In the genomic region with DNA sequence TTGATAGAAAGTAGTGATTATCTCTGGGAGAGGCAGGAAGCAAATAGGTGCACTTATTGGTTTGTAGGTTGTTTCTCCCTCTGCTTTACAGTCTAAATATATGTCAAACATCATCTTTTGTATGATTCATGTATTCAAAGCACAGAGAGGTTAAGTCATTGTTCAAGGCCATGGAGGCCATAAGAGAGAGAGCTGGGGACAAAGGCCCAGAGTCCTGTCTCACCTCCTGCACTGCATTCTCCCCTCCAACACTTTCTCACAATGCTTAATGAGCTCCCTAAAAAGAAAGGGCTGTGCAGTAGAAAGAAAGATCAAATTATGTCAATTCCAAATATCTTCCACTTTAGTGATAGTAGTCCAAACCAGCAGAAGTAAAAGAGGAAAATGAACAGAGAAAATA, we compare ENCODE assay signal across 29 cellular contexts.
"Had no signal": no experiment of that assay in that cellular context is flagged by ENCODE, and none has a peak within 500 bp of the region (broad histone marks: within the 10 kb centered on the region; RNA-seq: fewer than 3 reads in every experiment).

No MANE protein-coding gene starts in this region.

- H3K27ac Mint-ChIP-seq: stimulated activated effector memory CD8-positive, alpha-beta T cell treated with anti-CD3 and anti-CD28 coated beads, Interleukin-12 subunit alpha, Interleukin-12 subunit beta, amount 100 ng/mL, for 72 hours; stimulated activated memory B cell treated with anti-CD40 and anti-IgM and Interleukin-4, amounts not matched to agents 10 μg/mL and 1 μg/mL and 100 μg/mL, for 72 hours; stimulated activated naive B cell treated with anti-CD40 and anti-IgM and Interleukin-4, amounts not matched to agents 10 μg/mL and 1 μg/mL and 100 μg/mL, for 72 hours; stimulated activated naive CD8-positive, alpha-beta T cell treated with anti-CD3 and anti-CD28 coated beads, Interleukin-15, amount 100 ng/mL, for 72 hours; stimulated activated naive CD8-positive, alpha-beta T cell treated with anti-CD3 and anti-CD28 coated beads, Interleukin-15, Interleukin-2, amounts not matched to agents 100 ng/mL and 50 ng/mL, for 24 hours; type B pancreatic cell had no signal

- H3K27ac ChIP-seq: stomach, suprapubic skin, testis, thoracic aorta, thyroid gland, tibial artery, tibial nerve, transverse colon, upper lobe of left lung, upper lobe of right lung, uterus, vagina had no signal

- H3K4me1 ChIP-seq: stomach, suprapubic skin, testis, thyroid gland, tibial artery, tibial nerve, transverse colon, upper lobe of left lung, upper lobe of right lung, uterus, vagina had no signal

- H3K27me3 ChIP-seq: suprapubic skin, testis, thyroid gland, tibial artery, tibial nerve, transverse colon, upper lobe of left lung, upper lobe of right lung, uterus, vagina had no signal

- H3K4me3 ChIP-seq: stomach, suprapubic skin, testis, thoracic aorta, thyroid gland, tibial artery, tibial nerve, transverse colon, upper lobe of left lung, upper lobe of right lung, uterus, vagina had no signal

- H3K36me3 ChIP-seq: stomach, suprapubic skin, thoracic aorta, thyroid gland, tibial artery, tibial nerve, transverse colon, upper lobe of left lung, upper lobe of right lung, uterus, vagina had no signal

- DNase-seq: stimulated activated CD4-positive, alpha-beta T cell treated with anti-CD3 and anti-CD28 coated beads, Interleukin-2, amount 100 ng/mL, for 48 hours; stimulated activated CD4-positive, alpha-beta T cell treated with anti-CD3 and anti-CD28 coated beads, Interleukin-4, amount 100 ng/mL, for 1 hour; stimulated activated CD4-positive, alpha-beta T cell treated with anti-CD3 and anti-CD28 coated beads, Interleukin-4, amount 100 ng/mL, for 24 hours; stimulated activated CD4-positive, alpha-beta T cell treated with anti-CD3 and anti-CD28 coated beads, Interleukin-4, amount 100 ng/mL, for 4 hours; stimulated activated CD8-positive, alpha-beta memory T cell treated with anti-CD3 and anti-CD28 coated beads, Interleukin-4, amount 100 ng/mL, for 48 hours; stimulated activated naive B cell treated with anti-CD40 and anti-IgM and Interleukin-4, amounts not matched to agents 10 μg/mL and 1 μg/mL and 100 μg/mL, for 72 hours; stimulated activated naive CD4-positive, alpha-beta T cell; stimulated activated naive CD4-positive, alpha-beta T cell treated with Interleukin-2 at 50 U/mL for 16 hours; stimulated activated naive CD8-positive, alpha-beta T cell treated with anti-CD3 and anti-CD28 coated beads, Interleukin-15, amount 100 ng/mL, for 72 hours; stimulated activated naive CD8-positive, alpha-beta T cell treated with anti-CD3 and anti-CD28 coated beads, Interleukin-15, Interleukin-2, amounts not matched to agents 100 U/mL and 50 U/mL, for 24 hours; stomach; substantia nigra; testis; thyroid gland; tibial artery; transverse colon; trophoblast cell; upper lobe of left lung; upper lobe of right lung; uterus had no signal

- H3K36me3 Mint-ChIP-seq: stimulated activated effector memory CD8-positive, alpha-beta T cell treated with anti-CD3 and anti-CD28 coated beads, Interleukin-12 subunit alpha, Interleukin-12 subunit beta, amount 100 ng/mL, for 72 hours; stimulated activated memory B cell treated with anti-CD40 and anti-IgM and Interleukin-4, amounts not matched to agents 10 μg/mL and 1 μg/mL and 100 μg/mL, for 72 hours; stimulated activated naive B cell treated with anti-CD40 and anti-IgM and Interleukin-4, amounts not matched to agents 10 μg/mL and 1 μg/mL and 100 μg/mL, for 72 hours; type B pancreatic cell had no signal

- ATAC-seq: stimulated activated effector memory CD8-positive, alpha-beta T cell treated with anti-CD3 and anti-CD28 coated beads, Interleukin-12 subunit alpha, Interleukin-12 subunit beta, amount 100 ng/mL, for 72 hours; stimulated activated memory B cell treated with anti-CD40 and anti-IgM and Interleukin-4, amounts not matched to agents 10 μg/mL and 1 μg/mL and 100 μg/mL, for 72 hours; stimulated activated naive B cell treated with anti-CD40 and anti-IgM and Interleukin-4, amounts not matched to agents 10 μg/mL and 1 μg/mL and 100 μg/mL, for 72 hours; stimulated activated naive CD8-positive, alpha-beta T cell treated with anti-CD3 and anti-CD28 coated beads, Interleukin-15, amount 100 ng/mL, for 72 hours; stimulated activated naive CD8-positive, alpha-beta T cell treated with anti-CD3 and anti-CD28 coated beads, Interleukin-15, Interleukin-2, amounts not matched to agents 100 U/mL and 50 U/mL, for 24 hours; upper lobe of right lung had no signal

- FAIRE-seq: urothelium cell line had no signal

- H3K4me3 Mint-ChIP-seq: stimulated activated effector memory CD8-positive, alpha-beta T cell treated with anti-CD3 and anti-CD28 coated beads, Interleukin-12 subunit alpha, Interleukin-12 subunit beta, amount 100 ng/mL, for 72 hours; stimulated activated memory B cell treated with anti-CD40 and anti-IgM and Interleukin-4, amounts not matched to agents 10 μg/mL and 1 μg/mL and 100 μg/mL, for 72 hours; stimulated activated naive B cell treated with anti-CD40 and anti-IgM and Interleukin-4, amounts not matched to agents 10 μg/mL and 1 μg/mL and 100 μg/mL, for 72 hours; stimulated activated naive CD8-positive, alpha-beta T cell treated with anti-CD3 and anti-CD28 coated beads, Interleukin-15, amount 100 ng/mL, for 72 hours; stimulated activated naive CD8-positive, alpha-beta T cell treated with anti-CD3 and anti-CD28 coated beads, Interleukin-15, Interleukin-2, amounts not matched to agents 100 ng/mL and 50 ng/mL, for 24 hours; type B pancreatic cell had no signal

- H3K27me3 Mint-ChIP-seq: stimulated activated memory B cell treated with anti-CD40 and anti-IgM and Interleukin-4, amounts not matched to agents 10 μg/mL and 1 μg/mL and 100 μg/mL, for 72 hours; stimulated activated naive CD8-positive, alpha-beta T cell treated with anti-CD3 and anti-CD28 coated beads, Interleukin-15, amount 100 ng/mL, for 72 hours had no signal

- H3K4me1 Mint-ChIP-seq: stimulated activated effector memory CD8-positive, alpha-beta T cell treated with anti-CD3 and anti-CD28 coated beads, Interleukin-12 subunit alpha, Interleukin-12 subunit beta, amount 100 ng/mL, for 72 hours; stimulated activated memory B cell treated with anti-CD40 and anti-IgM and Interleukin-4, amounts not matched to agents 10 μg/mL and 1 μg/mL and 100 μg/mL, for 72 hours; stimulated activated naive B cell treated with anti-CD40 and anti-IgM and Interleukin-4, amounts not matched to agents 10 μg/mL and 1 μg/mL and 100 μg/mL, for 72 hours; stimulated activated naive CD8-positive, alpha-beta T cell treated with anti-CD3 and anti-CD28 coated beads, Interleukin-15, amount 100 ng/mL, for 72 hours had no signal

- H3K9me3 ChIP-seq: suprapubic skin, testis, thyroid gland had no signal
